8 cellular contexts compared by ENCODE assay signal in genomic region chr6:144659202-144659731, GRCh38.
DNase-seq lines count a peak whose midpoint lies in the region; TF ChIP-seq lines count a peak whose summit lies in the region.

No MANE protein-coding gene starts in this region.

- H3K36me3 ChIP-seq in HEK293 (ENCODE audit: control insufficient read depth in 2 of 2, insufficient read depth in 1 of 2, low read length in 2 of 2), result no peaks in the 10 kb centered on the region

- DNase-seq in NCI-H526 (lab: John Stamatoyannopoulos, UW), result peak; percentile 26 to 60
- no peak for DNase-seq in NCI-H526 treated with DMSO at 0.1 percent for 48 hours (lab: John Stamatoyannopoulos, UW)
- DNase-seq in NOMO-1 (lab: John Stamatoyannopoulos, UW; ENCODE audit: unreplicated experiment in 2 of 2), result peak; percentile 23 to 63
- DNase-seq in dermis blood vessel endothelial cell, result peak; percentile 59
- DNase-seq in myocyte (ENCODE audit: low read depth), result peak; percentile 28
- DNase-seq in NCI-H1436 treated with DMSO at 0.1 percent for 48 hours (lab: John Stamatoyannopoulos, UW), result no peak
- no peak for DNase-seq in mesenteric fat pad (ENCODE audit: low spot score)

- no peak for TF ChIP-seq CTCF in HEK293 (tag by site-specific recombination; IDR thresholded peaks at IDR 0.05)

- H3K27ac ChIP-seq in HEK293 (ENCODE audit: extremely low read depth, low read depth, low read length), result no peak overlapping the region

- H3K9me3 ChIP-seq in HEK293 (ENCODE audit: control insufficient read depth, insufficient read depth, low read depth, low read length), result no peaks in the 10 kb centered on the region

- POLR2A ChIA-PET in HEK293 (lab: Yijun Ruan, JAX), result interaction anchor here (0.6 kb wide), 1 partner anchor 65 kb away, joined by 3 read pairs; no protein-coding TSS in a partner anchor

- CTCF ChIA-PET in HEK293 (lab: Yijun Ruan, JAX), result interaction anchor here (0.7 kb wide), 1 partner anchor 23 kb away, joined by 4 read pairs; no protein-coding TSS in a partner anchor

- no peak overlapping the region for H3K4me3 ChIP-seq in HEK293 (ENCODE audit: low read depth, low read length)

- H3K4me1 ChIP-seq in HEK293 (ENCODE audit: control insufficient read depth, insufficient read depth, low read length), result peaks cover 33% of the 10 kb centered on the region

TF ChIP-seq in HEK293, 187 proteins besides CTCF, POLR2A, EP300 and RAD21:
- TF ChIP-seq ZNF398 (tag by site-specific recombination; IDR thresholded peaks at IDR 0.05) (peak; percentile 15; the same call in 1 of the 2 replicates), ZNF16 (tag by site-specific recombination; IDR thresholded peaks at IDR 0.05; ENCODE audit: low read depth) (no peak), ZXDB (tag by site-specific recombination; IDR thresholded peaks at IDR 0.05) (no peak), PRDM10 (tag by site-specific recombination; IDR thresholded peaks at IDR 0.05) (no peak), MYNN (tag by site-specific recombination; IDR thresholded peaks at IDR 0.05; ENCODE audit: borderline replicate concordance) (no peak), ZNF785 (tag by site-specific recombination; IDR thresholded peaks at IDR 0.05) (no peak), ZNF639 (tag by site-specific recombination; IDR thresholded peaks at IDR 0.05) (no peak), ZNF791 (tag by site-specific recombination; IDR thresholded peaks at IDR 0.05) (no peak), KLF7 (tag by site-specific recombination; IDR thresholded peaks at IDR 0.05; ENCODE audit: borderline replicate concordance) (no peak), ZNF433 (tag by site-specific recombination; IDR thresholded peaks at IDR 0.05; ENCODE audit: low read depth) (no peak), YY1 (tag by site-specific recombination; IDR thresholded peaks at IDR 0.05) (no peak), ZBTB1 (tag by site-specific recombination; IDR thresholded peaks at IDR 0.05) (no peak), ZSCAN23 (tag by site-specific recombination; IDR thresholded peaks at IDR 0.05) (no peak), GLIS1 (tag by site-specific recombination; IDR thresholded peaks at IDR 0.05) (no peak), ZBTB17 (tag by site-specific recombination; IDR thresholded peaks at IDR 0.05) (peak; percentile 38; the same call in 1 of the 2 replicates), ZNF324 (tag by site-specific recombination; IDR thresholded peaks at IDR 0.05) (no peak), ZNF692 (tag by site-specific recombination; IDR thresholded peaks at IDR 0.05) (no peak), ZNF830 (tag by site-specific recombination; IDR thresholded peaks at IDR 0.05; ENCODE audit: low read depth) (no peak), HOXA7 (CRISPR knock-in tag; IDR thresholded peaks at IDR 0.05; ENCODE audit: borderline replicate concordance) (no peak), KLF1 (tag by site-specific recombination; IDR thresholded peaks at IDR 0.05) (peak; percentile 50; the same call in 1 of the 2 replicates), WT1 (tag by site-specific recombination; IDR thresholded peaks at IDR 0.05) (peak; percentile 96), ZNF76 (tag by site-specific recombination; IDR thresholded peaks at IDR 0.05; ENCODE audit: borderline replicate concordance, low read depth) (no peak), ZNF404 (tag by site-specific recombination; IDR thresholded peaks at IDR 0.05) (no peak), SP7 (tag by site-specific recombination; IDR thresholded peaks at IDR 0.05) (no peak), ZNF629 (tag by site-specific recombination; IDR thresholded peaks at IDR 0.05) (no peak), ZNF223 (tag by site-specific recombination; IDR thresholded peaks at IDR 0.05) (no peak), ZNF510 (tag by site-specific recombination; IDR thresholded peaks at IDR 0.05; ENCODE audit: insufficient replicate concordance) (no peak), GLI4 (tag by site-specific recombination; IDR thresholded peaks at IDR 0.05) (no peak), ZNF704 (tag by site-specific recombination; IDR thresholded peaks at IDR 0.05) (no peak), KLF10 (tag by site-specific recombination; IDR thresholded peaks at IDR 0.05) (no peak), ZNF660 (tag by site-specific recombination; IDR thresholded peaks at IDR 0.05) (no peak), ZNF558 (tag by site-specific recombination; IDR thresholded peaks at IDR 0.05) (no peak), ZNF19 (tag by site-specific recombination; IDR thresholded peaks at IDR 0.05; ENCODE audit: low read depth) (no peak)

Comparison
In these comparisons a context has a peak if more than half of its experiments do, and no peak if none do; other contexts are left out.
1. DNase-seq: peak in NCI-H526 (2 of 2), NOMO-1 (2 of 2), dermis blood vessel endothelial cell (single experiment) and myocyte (single experiment); none in NCI-H526 treated with DMSO at 0.1 percent for 48 hours (single experiment), NCI-H1436 treated with DMSO at 0.1 percent for 48 hours (single experiment) and mesenteric fat pad (single experiment).